In the genomic region with DNA sequence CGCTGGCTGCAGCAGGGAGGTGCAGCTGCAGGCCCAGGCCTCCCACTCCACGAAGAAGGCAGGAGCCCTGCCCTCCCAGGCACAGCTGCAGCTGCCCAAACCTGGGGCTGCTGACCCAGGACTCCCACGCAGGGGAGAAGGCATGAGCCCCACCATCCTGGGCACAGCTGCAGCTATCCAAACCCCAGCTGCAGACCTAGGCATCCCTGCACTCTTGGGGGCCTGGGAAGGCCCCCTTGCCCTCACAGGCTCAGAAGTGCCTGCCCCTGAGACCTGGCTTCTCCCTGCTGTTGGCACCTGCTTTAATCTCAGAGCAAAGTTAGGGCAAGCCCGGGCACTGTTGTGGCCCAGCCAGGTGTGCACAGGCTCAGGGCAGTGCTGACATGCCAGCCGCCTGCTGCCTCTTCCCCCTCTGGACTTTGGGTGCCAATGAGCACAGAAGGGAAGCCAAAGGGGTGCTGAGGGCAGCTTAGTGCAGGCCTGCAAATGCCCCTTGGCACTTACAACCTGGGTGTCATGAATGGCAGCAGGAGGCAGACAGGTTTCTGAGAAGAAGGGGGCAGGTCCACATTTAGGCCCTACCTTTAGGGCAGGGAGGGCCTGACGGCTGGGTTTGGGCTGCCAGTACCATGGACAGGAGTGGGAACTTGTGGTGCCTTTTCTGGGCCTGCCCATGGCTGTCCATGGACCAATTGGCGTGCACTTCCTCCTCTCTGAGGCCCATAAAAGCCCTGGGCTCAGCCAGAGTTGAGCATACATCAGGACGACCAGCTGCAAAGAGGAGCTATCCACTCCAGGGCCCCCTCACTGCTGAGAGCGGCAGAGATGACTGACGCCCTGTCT, we compare ENCODE assay signal across 24 cellular contexts. TPM values are rescaled to one million over a fixed set of nuclear protein-coding genes. Genes with fewer than 3 reads are reported as not detected.
A peak's percentile ranks its signal among the peaks of the same experiment; 100 is the strongest.
DNase-seq lines count a peak whose midpoint lies in the region; ATAC-seq, FAIRE-seq and TF ChIP-seq lines count a peak whose summit lies in the region.
"Had no signal": no experiment of that assay in that cellular context is flagged by ENCODE, and none has a peak within 500 bp of the region (broad histone marks: within the 10 kb centered on the region; RNA-seq: fewer than 3 reads in every experiment).

No MANE protein-coding gene starts in this region.

- H3K14ac ChIP-seq in H1 (ENCODE audit: insufficient read length), result no peak overlapping the region

- H4K91ac ChIP-seq in H1 (replicated peaks; ENCODE audit: insufficient read length, low read length), result no peak overlapping the region

- no peaks in the 10 kb centered on the region for H3K79me2 ChIP-seq in H1 (ENCODE audit: control insufficient read depth in 1 of 2, insufficient read depth in 2 of 2, low read length in 2 of 2)
- no peaks in the 10 kb centered on the region for H3K79me2 ChIP-seq in neural progenitor cell (ENCODE audit: low read depth)

- FAIRE-seq in A549 (lab: Jason Lieb, UNC) (no peak), H1 (lab: Jason Lieb, UNC) (no peak)
- FAIRE-seq: A204.1, D721Med, H54 had no signal

- H3K56ac ChIP-seq in H1 (replicated peaks; ENCODE audit: insufficient read length, low read depth, low read length), result no peak overlapping the region

- H3F3A ChIP-seq in neural progenitor cell (ENCODE audit: low read depth), result no peaks in the 10 kb centered on the region

- no peak for TF ChIP-seq POLR2A in A549 (IDR thresholded peaks at IDR 0.05; ENCODE audit: low read length)
- TF ChIP-seq POLR2A in H1 (IDR thresholded peaks at IDR 0.05; ENCODE audit: control extremely low read depth in 1 of 2, low read depth in 2 of 2, low read length in 2 of 2), result no peak
- TF ChIP-seq POLR2A in prostate gland (IDR thresholded peaks at IDR 0.05), result no peak

- no peaks in the 10 kb centered on the region for H3K4me1 Mint-ChIP-seq in neural progenitor cell
- H3K4me1 Mint-ChIP-seq: IgD-negative memory B cell had no signal

- no peak for TF ChIP-seq EP300 in A549 (IDR thresholded peaks at IDR 0.05)
- TF ChIP-seq EP300 in H1 (IDR thresholded peaks at IDR 0.05; ENCODE audit: borderline replicate concordance in 1 of 2, low read depth in 2 of 2, low read length in 2 of 2), result no peak

- 28% methylated on average over 7 of the region's 10 CpGs for WGBS in A549 (ENCODE audit: missing lambda C conversion rate)
- WGBS in H1 (ENCODE audit: extremely low coverage in 1 of 2, insufficient coverage in 1 of 2, insufficient read length in 1 of 2, insufficient replicate concordance in 2 of 2, low coverage in 1 of 2, low lambda C conversion rate in 2 of 2, missing lambda C conversion rate in 1 of 2), 2 experiments, result 63% methylated on average over 9 of the region's 10 CpGs; no CpG with 5 or more reads in 1 of the 2 experiments
- WGBS in prostate gland, result 74% methylated on average over 9 of the region's 10 CpGs

- H2BK120ac ChIP-seq in H1 (replicated peaks; ENCODE audit: low read depth, low read length), result no peak overlapping the region

- H3K9ac ChIP-seq in H1 (replicated peaks in 1 of 4; ENCODE audit: extremely low read depth in 1 of 4, low read depth in 3 of 4, low read length in 3 of 4), result no peak overlapping the region
- no peak overlapping the region for H3K9ac ChIP-seq in neural progenitor cell

- no peak overlapping the region for H3K23ac ChIP-seq in H1 (ENCODE audit: insufficient read length)

- no peak overlapping the region for H2BK20ac ChIP-seq in H1 (ENCODE audit: low read length)

- no peaks in the 10 kb centered on the region for H3K27me3 Mint-ChIP-seq in neural progenitor cell (ENCODE audit: insufficient read depth, low read depth)

- TF ChIP-seq RAD21 in A549 (conservative IDR thresholded peaks at IDR 0.05 in 1 of 2, IDR thresholded peaks at IDR 0.05 in 1 of 2) (no peak), H1 (IDR thresholded peaks at IDR 0.05 in 1 of 2, conservative IDR thresholded peaks at IDR 0.05 in 1 of 2; ENCODE audit: low read depth in 2 of 2, low read length in 2 of 2) (no peak)

- no peaks in the 10 kb centered on the region for H3K79me1 ChIP-seq in H1 (ENCODE audit: low read depth, low read length)

- no peak overlapping the region for H2BK12ac ChIP-seq in H1 (ENCODE audit: low read depth, low read length)

- H4K20me1 ChIP-seq in H1 (replicated peaks in 1 of 2; ENCODE audit: control insufficient read depth in 1 of 2, insufficient read depth in 2 of 2, low read length in 2 of 2) (no peaks in the 10 kb centered on the region), neural progenitor cell (ENCODE audit: low read depth) (no peaks in the 10 kb centered on the region)

- H3K4me2 ChIP-seq in A549 (no peak overlapping the region), H1 (ENCODE audit: insufficient read depth in 1 of 2, low read depth in 2 of 2, low read length in 2 of 2) (no peak overlapping the region), neural progenitor cell (no peak overlapping the region)
- H3K4me2 ChIP-seq: PC-9 had no signal

- no peak overlapping the region for H2BK15ac ChIP-seq in H1 (ENCODE audit: low read length)

- no peak overlapping the region; the same call in 1 of the 2 replicates for H3K18ac ChIP-seq in H1 (ENCODE audit: extremely low read depth, low read length)

- H4K5ac ChIP-seq in H1 (ENCODE audit: insufficient read length, low read depth, low read length), result no peak overlapping the region

- H3K36me3 ChIP-seq in HEK293 (ENCODE audit: control insufficient read depth in 2 of 2, insufficient read depth in 1 of 2, low read length in 2 of 2) (no peaks in the 10 kb centered on the region), H1 (ENCODE audit: control insufficient read depth in 2 of 4, insufficient read depth in 4 of 4, low read length in 3 of 4) (no peaks in the 10 kb centered on the region), neural progenitor cell (no peaks in the 10 kb centered on the region), prostate gland (no peaks in the 10 kb centered on the region)
- H3K36me3 ChIP-seq: BE2C had no signal

- POLR2A ChIA-PET in A549 (lab: Yijun Ruan, JAX), result no interaction called here
- POLR2A ChIA-PET in HEK293 (lab: Yijun Ruan, JAX), result no interaction called here
- POLR2A ChIA-PET in H1 (lab: Charles Lee; ENCODE audit: partially characterized antibody), result interaction anchor here (2.4 kb wide), 1 partner anchor 31 kb away, joined by 6 read pairs; a partner anchor contains a TSS

- intact Hi-C loops in prostate gland (cut with DNase I), result no loop called here

- no peaks in the 10 kb centered on the region; a peak in 1 of 7 replicates for H3K27me3 ChIP-seq in H1 (replicated peaks in 1 of 4; ENCODE audit: control insufficient read depth in 3 of 4, extremely low read depth in 1 of 4, insufficient read depth in 3 of 4, low read length in 3 of 4)
- peaks cover 6% of the 10 kb centered on the region for H3K27me3 ChIP-seq in neural progenitor cell
- H3K27me3 ChIP-seq in prostate gland (replicated peaks; ENCODE audit: insufficient read depth), result no peaks in the 10 kb centered on the region
- H3K27me3 ChIP-seq: BE2C had no signal

- no peak overlapping the region for H3K4me3 Mint-ChIP-seq in neural progenitor cell
- H3K4me3 Mint-ChIP-seq: IgD-negative memory B cell had no signal

- no peak overlapping the region for H2AK5ac ChIP-seq in H1 (ENCODE audit: low read depth, low read length)

- H2AFZ ChIP-seq in H1 (ENCODE audit: low read length) (no peak overlapping the region), neural progenitor cell (replicated peaks) (no peak overlapping the region)
- H2AFZ ChIP-seq: PC-9 had no signal

- TF ChIP-seq CTCF in A549 (IDR thresholded peaks at IDR 0.05), result no peak
- no peak for TF ChIP-seq CTCF in HEK293 (tag by site-specific recombination; IDR thresholded peaks at IDR 0.05)
- TF ChIP-seq CTCF in H1 (IDR thresholded peaks at IDR 0.05; ENCODE audit: control extremely low read depth in 1 of 3, insufficient read depth in 1 of 3, low read depth in 1 of 3, low read length in 3 of 3), result no peak
- TF ChIP-seq CTCF in neural progenitor cell (IDR thresholded peaks at IDR 0.05), result no peak
- no peak for TF ChIP-seq CTCF in prostate gland (IDR thresholded peaks at IDR 0.05)

- H2BK5ac ChIP-seq in H1 (ENCODE audit: low read depth, low read length), result no peak overlapping the region

- no peak for DNase-seq in A549 (ENCODE audit: low read depth in 1 of 2, low spot score in 1 of 2)
- no peak for DNase-seq in H1 (ENCODE audit: low read depth in 1 of 2, low spot score in 2 of 2)
- DNase-seq in neural progenitor cell (ENCODE audit: low spot score), result peak; percentile 51
- no peak for DNase-seq in NCI-H1092 treated with DMSO at 0.1 percent for 48 hours (lab: John Stamatoyannopoulos, UW)
- no peak for DNase-seq in prostate gland (ENCODE audit: low spot score)
- DNase-seq: BE2C, DMS79, Karpas-422, NCI-H1417 treated with DMSO at 0.1 percent for 48 hours, NCI-H187, NCI-H2107, NCI-H510A, PC-9, SHP77 treated with DMSO at 0.1 percent for 48 hours had no signal

- H3K27ac Mint-ChIP-seq in neural progenitor cell, result no peak overlapping the region
- H3K27ac Mint-ChIP-seq: IgD-negative memory B cell had no signal

- no peak overlapping the region for H3K27ac ChIP-seq in A549
- H3K27ac ChIP-seq in HEK293 (ENCODE audit: extremely low read depth, low read depth, low read length), result no peak overlapping the region
- no peak overlapping the region for H3K27ac ChIP-seq in H1 (ENCODE audit: low read depth, low read length)
- H3K27ac ChIP-seq in neural progenitor cell, result no peak overlapping the region
- no peak overlapping the region for H3K27ac ChIP-seq in prostate gland
- H3K27ac ChIP-seq: PC-9, RWPE1, SK-N-MC had no signal

- H4K8ac ChIP-seq in H1 (ENCODE audit: extremely low read depth, insufficient read depth, low read length), result no peak overlapping the region

- H3K36me3 Mint-ChIP-seq in neural progenitor cell, result no peaks in the 10 kb centered on the region
- H3K36me3 Mint-ChIP-seq: IgD-negative memory B cell had no signal

- peaks cover 3% of the 10 kb centered on the region for H3K9me3 Mint-ChIP-seq in neural progenitor cell

- CTCF ChIA-PET in A549 (lab: Yijun Ruan, JAX) (interaction anchor here (0.8 to 2.2 kb wide), 4 partner anchors 11 to 85 kb away, joined by 3 to 7 read pairs (median 4); no protein-coding TSS in a partner anchor), HEK293 (lab: Yijun Ruan, JAX) (interaction anchor here (1.1 to 1.9 kb wide), 2 partner anchors 29 to 207 kb away, joined by 3 to 5 read pairs; no protein-coding TSS in a partner anchor), H1 (lab: Charles Lee; ENCODE audit: partially characterized antibody) (interaction anchor here (0.7 to 3.8 kb wide), 9 partner anchors 8 to 66 kb away, joined by 3 to 29 read pairs (median 4); no protein-coding TSS in a partner anchor)

- no peaks in the 10 kb centered on the region for H3K4me1 ChIP-seq in A549
- no peaks in the 10 kb centered on the region for H3K4me1 ChIP-seq in HEK293 (ENCODE audit: control insufficient read depth, insufficient read depth, low read length)
- H3K4me1 ChIP-seq in H1 (replicated peaks in 1 of 4; ENCODE audit: control insufficient read depth in 3 of 4, insufficient read depth in 4 of 4, low read length in 3 of 4), result peaks cover 0 to 3% (median 0%) of the 10 kb centered on the region in 4 experiments; a peak in 3 of 7 replicates
- no peaks in the 10 kb centered on the region for H3K4me1 ChIP-seq in neural progenitor cell
- H3K4me1 ChIP-seq in prostate gland (replicated peaks), result no peaks in the 10 kb centered on the region
- H3K4me1 ChIP-seq: BE2C had no signal

- H3K9me3 ChIP-seq in A549 (peaks cover 7% of the 10 kb centered on the region; the same call in 1 of the 3 replicates), HEK293 (ENCODE audit: control insufficient read depth, insufficient read depth, low read depth, low read length) (no peaks in the 10 kb centered on the region), H1 (ENCODE audit: insufficient read depth in 2 of 2, low read depth in 1 of 2, low read length in 1 of 2) (0 out of 4 replicates have a peak, but pooled peaks cover 2 to 3% of the 10 kb centered on the region in 2 experiments), neural progenitor cell (ENCODE audit: low read depth) (no peaks in the 10 kb centered on the region), prostate gland (no peaks in the 10 kb centered on the region)
- H3K9me3 ChIP-seq: BE2C had no signal

- H3K4me3 ChIP-seq in A549 (no peak overlapping the region), HEK293 (ENCODE audit: low read depth, low read length) (no peak overlapping the region), H1 (ENCODE audit: extremely low read depth in 1 of 4, insufficient read depth in 2 of 4, low read depth in 3 of 4, low read length in 4 of 4) (no peak overlapping the region), neural progenitor cell (no peak overlapping the region), prostate gland (no peak overlapping the region)
- H3K4me3 ChIP-seq: PC-9, SK-N-MC had no signal

- H3K4ac ChIP-seq in H1 (replicated peaks; ENCODE audit: insufficient read length, low read depth, low read length), result no peak overlapping the region

- H3K23me2 ChIP-seq in H1 (ENCODE audit: low read depth, low read length), result no peaks in the 10 kb centered on the region

- peak; percentile 23 to 24; a peak in 3 of 6 replicates for ATAC-seq in A549
- ATAC-seq in HG03175 (IDR thresholded peaks at IDR 0.05; ENCODE audit: unreplicated experiment), result no peak
- no peak for ATAC-seq in HG03196 (IDR thresholded peaks at IDR 0.05; ENCODE audit: unreplicated experiment)

RNA-seq across cellular contexts. Expression of a gene that starts 31.1 kb away (rescaled TPM):
- polyA plus RNA-seq in A549 (2011; rRNA removed) (0.32 and 0.36 TPM in 2 replicates), A549 (2017; fragmentation: RNase III; extraction: RNeasy Plus Mini Kit Qiagen cat#74134 plus additional on column Dnase treatment) (0.39 to 0.42 TPM (median 0.42 TPM) in 3 replicates), H1 (2011; rRNA removed) (1.2 and 2.7 TPM in 2 replicates)
- 0.56 and 0.82 TPM in 2 replicates for polyA plus RNA-seq in A549 (2012; cell fraction: cytosol; rRNA removed)
- 1.00 and 1.8 TPM in 2 replicates for polyA plus RNA-seq in A549 (2012; cell fraction: nucleus; rRNA removed)
- 0.10 and 0.54 TPM in 2 replicates for polyA minus RNA-seq in A549 (2011; rRNA and poly(A)+ RNA removed)
- total RNA-seq in H1 (2021; fragmentation: NEBNext Ultra II Directional; extraction: Animal tissue kit (Norgen Biotek cat#: 25700)), result 0.91 and 1.1 TPM in 2 replicates
- polyA plus RNA-seq in H1 (2011; cell fraction: cytosol; rRNA removed), result 2.3 TPM
- polyA plus RNA-seq in H1 (2011; cell fraction: nucleus; rRNA removed), result 4.9 TPM
- polyA plus RNA-seq in H1 (2012, experiment 1 of 2), result 0.72 to 1.1 TPM (median 0.93 TPM) in 4 replicates
- 0.34 TPM for polyA plus RNA-seq in H1 (2012, experiment 2 of 2)
- polyA plus RNA-seq in H1 (2013, experiment 1 of 2), result 0.71 TPM
- 1.2 TPM for polyA plus RNA-seq in H1 (2013, experiment 2 of 2)
- polyA minus RNA-seq in H1 (2011; rRNA and poly(A)+ RNA removed), result 0.93 and 2.2 TPM in 2 replicates
- polyA minus RNA-seq in H1 (2011; cell fraction: cytosol; rRNA and poly(A)+ RNA removed), result not detected
- polyA minus RNA-seq in H1 (2011; cell fraction: nucleus; rRNA and poly(A)+ RNA removed), result 1.8 TPM
- total RNA-seq in neural progenitor cell (ENCODE audit: low replicate concordance) (0.30 and 0.77 TPM in 2 replicates), prostate gland (1 to 10 TPM; 3.8 to 8.9 TPM)
- total RNA-seq: MCF 10A, PC-9 had no signal
- polyA plus RNA-seq: IgD-negative memory B cell had no signal

Comparison
In these comparisons a context has a peak if more than half of its experiments do, and no peak if none do; other contexts are left out.
1. ATAC-seq: peak in A549 (2 of 2); none in HG03175 (single experiment) and HG03196 (single experiment).